Comparison of ENCODE assay signal across 25 cellular contexts in genomic region chr1:15043934-15044333, GRCh38.
"Had no signal": no experiment of that assay in that cellular context is flagged by ENCODE, and none has a peak within 500 bp of the region (broad histone marks: within the 10 kb centered on the region; RNA-seq: fewer than 3 reads in every experiment).

No MANE protein-coding gene starts in this region.

- H3K4me3 ChIP-seq: ascending aorta, cardiac muscle cell, MG63, Peyer's patch, SJSA1 had no signal

- DNase-seq: activated CD4-positive, alpha-beta T cell treated with anti-CD3 and anti-CD28 coated beads, Interleukin-2, amount 10 ng/mL, durations not matched to agents 24 days and 14 days; activated CD4-positive, alpha-beta T cell treated with anti-CD3 and anti-CD28 coated beads, Interleukin-2, amount 50 U/mL, for 4 hours; activated CD8-positive, alpha-beta T cell treated with anti-CD3 and anti-CD28 coated beads for 36 hours; activated gamma-delta T cell; activated naive CD4-positive, alpha-beta T cell treated with Interleukin-2 at 50 U/mL for 16 hours; activated naive CD8-positive, alpha-beta T cell treated with anti-CD3 and anti-CD28 coated beads, Interleukin-2, amount 10 ng/mL, durations not matched to agents 7 days and 5 days; activated T-cell treated with anti-CD3 and anti-CD28 coated beads, Interleukin-2, amount 50 U/mL, for 1 hour; amygdala; Karpas-422; MG63; NCI-H1092; NCI-H1436 treated with DMSO at 0.1 percent for 48 hours; NCI-H1694 treated with DMSO at 0.1 percent for 48 hours; NCI-H2029; NCI-H345; NCI-H524 treated with DMSO at 0.1 percent for 48 hours; NK-92 treated with Interleukin-12 subunit alpha and Interleukin-12 subunit beta, amount 100 ng/mL, for 24 hours; PC-3; Peyer's patch; RPMI8226; SHP77 treated with DMSO at 0.1 percent for 48 hours; SK-N-SH had no signal

- ATAC-seq: activated CD8-positive, alpha-beta T cell treated with anti-CD3 and anti-CD28 coated beads for 36 hours; PC-3 had no signal

- H3K27ac ChIP-seq: ascending aorta, cardiac muscle cell, Peyer's patch, SJSA1 had no signal

- H3K27me3 ChIP-seq: ascending aorta, cardiac muscle cell, MG63, Peyer's patch, SJSA1 had no signal

- H3K4me1 ChIP-seq: ascending aorta, Peyer's patch, SJSA1 had no signal

- H3K36me3 ChIP-seq: cardiac muscle cell, MG63, Peyer's patch had no signal

- H3K9me3 ChIP-seq: ascending aorta, MG63, Peyer's patch, SJSA1, SK-N-SH had no signal
